In genomic region chr21:31559368-31560119, GRCh38 we compare ENCODE assay signal across 8 cellular contexts.
DNase-seq lines count a peak whose midpoint lies in the region; ATAC-seq and TF ChIP-seq lines count a peak whose summit lies in the region.

No MANE protein-coding gene starts in this region.

- no peaks in the 10 kb centered on the region for H3K9me3 ChIP-seq in left lung

- POLR2A ChIA-PET in activated CD4-positive, alpha-beta T cell treated with anti-CD3 and anti-CD28 coated beads, Interleukin-2, amount 10 ng/mL, durations not matched to agents 7 days and 5 days (lab: Charles Lee) = interaction anchor here (0.6 to 0.8 kb wide), 2 partner anchors 8 to 266 kb away, joined by 3 to 5 read pairs; no protein-coding TSS in a partner anchor

- peak overlapping the region; percentile 72 for H3K4me3 ChIP-seq in coronary artery
- H3K4me3 ChIP-seq in left lung = peak overlapping the region; percentile 42 to 52

- peaks cover 23 to 66% of the 10 kb centered on the region in 2 donors for H3K27me3 ChIP-seq in left lung

- peaks cover 26% of the 10 kb centered on the region for H3K27me3 Mint-ChIP-seq in activated CD4-positive, alpha-beta T cell treated with anti-CD3 and anti-CD28 coated beads, Interleukin-2, amount 10 ng/mL, durations not matched to agents 7 days and 5 days

- peaks cover 40% of the 10 kb centered on the region for H3K4me1 Mint-ChIP-seq in activated CD4-positive, alpha-beta T cell treated with anti-CD3 and anti-CD28 coated beads, Interleukin-2, amount 10 ng/mL, durations not matched to agents 7 days and 5 days

- peaks cover 11 to 25% of the 10 kb centered on the region in 2 donors for H3K4me1 ChIP-seq in left lung

- no peaks in the 10 kb centered on the region for H3K9me3 Mint-ChIP-seq in activated CD4-positive, alpha-beta T cell treated with anti-CD3 and anti-CD28 coated beads, Interleukin-2, amount 10 ng/mL, durations not matched to agents 7 days and 5 days

- H3K36me3 ChIP-seq in left lung = no peaks in the 10 kb centered on the region

- TF ChIP-seq CTCF in coronary artery (IDR thresholded peaks at IDR 0.05) (no peak), left lung (IDR thresholded peaks at IDR 0.05) (no peak)

- H3K27ac Mint-ChIP-seq in activated CD4-positive, alpha-beta T cell treated with anti-CD3 and anti-CD28 coated beads, Interleukin-2, amount 10 ng/mL, durations not matched to agents 7 days and 5 days = peak overlapping the region; percentile 86

- H3K27ac ChIP-seq in coronary artery (no peak overlapping the region), left lung (no peak overlapping the region)

- CTCF ChIA-PET in activated CD4-positive, alpha-beta T cell treated with anti-CD3 and anti-CD28 coated beads, Interleukin-2, amount 10 ng/mL, durations not matched to agents 7 days and 5 days (lab: Charles Lee) = interaction anchor here (0.6 to 2.7 kb wide), 21 partner anchors 8 to 1248 kb away, joined by 3 to 15 read pairs (median 3); no protein-coding TSS in a partner anchor

- peak overlapping the region; percentile 83 for H3K4me3 Mint-ChIP-seq in activated CD4-positive, alpha-beta T cell treated with anti-CD3 and anti-CD28 coated beads, Interleukin-2, amount 10 ng/mL, durations not matched to agents 7 days and 5 days

- ATAC-seq in GM18517 (IDR thresholded peaks at IDR 0.05; ENCODE audit: unreplicated experiment) = peak; percentile 88
- ATAC-seq in HG03025 (IDR thresholded peaks at IDR 0.05; ENCODE audit: low FRiP score, unreplicated experiment) = peak; percentile 38
- ATAC-seq in left lung = peak; percentile 95

- H3K36me3 Mint-ChIP-seq in activated CD4-positive, alpha-beta T cell treated with anti-CD3 and anti-CD28 coated beads, Interleukin-2, amount 10 ng/mL, durations not matched to agents 7 days and 5 days (ENCODE audit: low read depth) = peaks cover 18% of the 10 kb centered on the region

- intact Hi-C loops in left lung (cut with DNase I) = no loop called here

- peak; percentile 98 for DNase-seq in NCI-H2171 treated with DMSO at 0.1 percent for 48 hours (lab: John Stamatoyannopoulos, UW)
- peak; percentile 95 for DNase-seq in activated CD4-positive, alpha-beta T cell treated with anti-CD3 and anti-CD28 coated beads, Interleukin-2, amount 10 ng/mL, durations not matched to agents 7 days and 5 days
- peak; percentile 81 for DNase-seq in coronary artery (ENCODE audit: low spot score)
- DNase-seq in left lung = peak; percentile 87 to 89
- peak; percentile 92 to 93 for DNase-seq in stimulated activated CD4-positive, alpha-beta T cell treated with anti-CD3 and anti-CD28 coated beads, Interleukin-2, amount 100 ng/mL, for 48 hours
- DNase-seq in mesenteric fat pad (ENCODE audit: low spot score) = no peak

Comparison
In these comparisons a context has a peak if more than half of its experiments do, and no peak if none do; other contexts are left out.
1. ATAC-seq: peak in every context shown above with its lines; median percentile 95 in left lung; 88 in GM18517; 38 in HG03025.